Comparison of ENCODE assay signal across 8 cellular contexts in genomic region chr19:3184847-3185481, GRCh38. TPM values are rescaled to one million over a fixed set of nuclear protein-coding genes. Genes with fewer than 3 reads are reported as not detected.
DNase-seq lines count a peak whose midpoint lies in the region; ATAC-seq and TF ChIP-seq lines count a peak whose summit lies in the region.

No MANE protein-coding gene starts in this region.

- H3K9me3 ChIP-seq in neutrophil (no peaks in the 10 kb centered on the region), aorta (ENCODE audit: control insufficient read depth, low read length) (no peaks in the 10 kb centered on the region)

- no peaks in the 10 kb centered on the region for H3K27me3 ChIP-seq in neutrophil
- H3K27me3 ChIP-seq in aorta (ENCODE audit: control insufficient read depth in 1 of 2, insufficient read depth in 2 of 2, low read length in 1 of 2): no peaks in the 10 kb centered on the region

- ATAC-seq in HG03066 (IDR thresholded peaks at IDR 0.05; ENCODE audit: low read depth, unreplicated experiment): peak; percentile 31
- ATAC-seq in aorta (ENCODE audit: low FRiP score): peak; percentile 76

- H3K4me1 ChIP-seq in neutrophil (ENCODE audit: control insufficient read depth in 1 of 2, insufficient read depth in 1 of 2, low read depth in 1 of 2, low read length in 1 of 2): peaks cover 79 to 91% of the 10 kb centered on the region in 2 experiments
- H3K4me1 ChIP-seq in aorta (ENCODE audit: control insufficient read depth in 1 of 2, insufficient read depth in 2 of 2, low read length in 2 of 2): no peaks in the 10 kb centered on the region

- peak; percentile 77 to 83 for DNase-seq in NCI-H2081 (lab: John Stamatoyannopoulos, UW)
- no peak for DNase-seq in NCI-H2081 treated with DMSO at 0.1 percent for 48 hours (lab: John Stamatoyannopoulos, UW)
- DNase-seq in NCI-H748 (lab: John Stamatoyannopoulos, UW; ENCODE audit: unreplicated experiment): peak; percentile 73
- peak; percentile 80 for DNase-seq in activated CD8-positive, alpha-beta memory T cell treated with anti-CD3 and anti-CD28 coated beads, Interleukin-2, amount 50 U/mL, for 48 hours
- no peak for DNase-seq in fibroblast of mammary gland (ENCODE audit: low read depth)
- peak; percentile 84 to 87 for DNase-seq in aorta

- H3K36me3 ChIP-seq in neutrophil (peaks cover 44% of the 10 kb centered on the region), aorta (ENCODE audit: control insufficient read depth in 1 of 2, insufficient read depth in 2 of 2, low read length in 1 of 2) (no peaks in the 10 kb centered on the region)

- peak overlapping the region; percentile 94 for H3K27ac ChIP-seq in neutrophil
- H3K27ac ChIP-seq in aorta (ENCODE audit: low read depth in 1 of 2, low read length in 2 of 2): no peak overlapping the region

- 12 to 15% methylated on average over 14 of the region's 14 CpGs for WGBS in aorta, 2 donors

- TF ChIP-seq CTCF in fibroblast of mammary gland (conservative IDR thresholded peaks at IDR 0.05; ENCODE audit: control insufficient read depth, insufficient read depth, low read depth, low read length) (no peak), neutrophil (IDR thresholded peaks at IDR 0.05) (no peak)

- H3K4me3 ChIP-seq in fibroblast of mammary gland (ENCODE audit: control insufficient read depth, low read depth, low read length) (peak overlapping the region; percentile 60), neutrophil (ENCODE audit: low read depth in 1 of 2, low read length in 1 of 2) (peak overlapping the region; percentile 72 to 96), aorta (ENCODE audit: low read length in 2 of 2) (peak overlapping the region; percentile 6 to 56)

- intact Hi-C loops in aorta (cut with DNase I): no loop called here

RNA-seq across cellular contexts. Expression of gene NCLN, which starts 0.8 kb away (rescaled TPM):
- 10 to 100 TPM; 26.1 to 29.6 TPM for total RNA-seq in aorta
- 10 to 100 TPM; 14.7 to 47.0 TPM for polyA plus RNA-seq in aorta

RNA-seq across cellular contexts. Expression of gene S1PR4, which starts 6.4 kb away (rescaled TPM):
- total RNA-seq in aorta: 1 to 10 TPM; 2.4 to 2.5 TPM
- polyA plus RNA-seq in aorta: under 1 TPM; 0.50 to 0.79 TPM

RNA-seq across cellular contexts. Expression of gene CELF5, which starts 39.5 kb away (rescaled TPM):
- not detected for total RNA-seq in aorta
- polyA plus RNA-seq in aorta: under 1 TPM in 1 of 2 donors, not detected in 1; 0.08 TPM

RNA-seq across cellular contexts. Expression of gene GNA15, which starts 49.1 kb away (rescaled TPM):
- 10 to 100 TPM in 1 of 2 donors, 1 to 10 TPM in 1; 8.7 to 12.5 TPM for total RNA-seq in aorta
- 1 to 10 TPM; 1.8 to 5.3 TPM for polyA plus RNA-seq in aorta

Comparison
In these comparisons a context has a peak if more than half of its experiments do, and no peak if none do; other contexts are left out.
1. DNase-seq: peak in NCI-H2081 (2 of 2), NCI-H748 (single experiment), activated CD8-positive, alpha-beta memory T cell treated with anti-CD3 and anti-CD28 coated beads, Interleukin-2, amount 50 U/mL, for 48 hours (single experiment) and aorta (2 of 2); none in NCI-H2081 treated with DMSO at 0.1 percent for 48 hours (single experiment) and fibroblast of mammary gland (single experiment).
2. H3K4me3 ChIP-seq: peak in every context shown above with its lines; median percentile 84 in neutrophil; 60 in fibroblast of mammary gland; 31 in aorta.